8 cellular contexts compared by ENCODE assay signal in the genomic region with DNA sequence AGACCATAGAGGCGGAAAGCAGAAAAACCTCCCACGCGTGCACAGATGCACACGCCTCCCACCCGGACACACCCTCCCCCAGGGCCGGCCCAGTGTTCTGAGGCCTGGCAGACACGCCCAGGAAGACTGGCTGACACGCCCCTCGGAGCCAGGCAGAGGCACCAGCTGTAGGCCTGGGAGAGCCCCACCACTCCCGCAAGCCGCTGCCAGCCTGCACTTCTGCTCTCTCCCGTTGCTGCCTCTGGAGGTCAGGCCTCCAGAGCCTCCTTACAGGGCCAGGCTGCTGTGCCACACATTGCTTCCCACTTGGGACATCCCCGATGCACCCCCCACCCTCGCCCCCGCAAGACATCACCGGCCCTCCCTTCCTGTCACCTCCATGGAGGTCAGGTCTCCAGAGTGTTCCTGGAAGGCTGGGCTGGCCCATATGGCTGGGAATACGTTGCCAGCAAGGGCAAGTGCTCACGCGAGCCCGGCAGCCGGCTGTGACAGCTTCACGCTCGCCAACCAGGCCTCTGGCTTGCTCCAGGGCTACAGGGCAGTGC. TPM values are rescaled to one million over a fixed set of nuclear protein-coding genes. Genes with fewer than 3 reads are reported as not detected.
DNase-seq lines count a peak whose midpoint lies in the region; ATAC-seq, FAIRE-seq and TF ChIP-seq lines count a peak whose summit lies in the region.

No MANE protein-coding gene starts in this region.

- DNase-seq in CMK (ENCODE audit: low read depth): peak; percentile 86
- DNase-seq in NCI-H2171 treated with DMSO at 0.1 percent for 48 hours (lab: John Stamatoyannopoulos, UW): peak; percentile 85
- DNase-seq in activated CD4-positive, alpha-beta T cell treated with anti-CD3 and anti-CD28 coated beads for 48 hours: peak; percentile 68
- DNase-seq in endodermal cell: no peak
- no peak for DNase-seq in pancreas

- H3K36me3 ChIP-seq in endodermal cell (ENCODE audit: control insufficient read depth, insufficient read depth, low read length) (no peaks in the 10 kb centered on the region), pancreas (no peaks in the 10 kb centered on the region)

- no peak overlapping the region for H3K4me3 Mint-ChIP-seq in endodermal cell

- H3K4me1 ChIP-seq in endodermal cell (ENCODE audit: control insufficient read depth, insufficient read depth, low read length) (no peaks in the 10 kb centered on the region), pancreas (peaks cover 0 to under 1% (median 0%) of the 10 kb centered on the region in 3 donors)

- H3K9me3 Mint-ChIP-seq in endodermal cell: no peaks in the 10 kb centered on the region

- ATAC-seq in pancreas: peak; percentile 29 to 64 (median 50)
- no peak for ATAC-seq in GM21786 (IDR thresholded peaks at IDR 0.05; ENCODE audit: unreplicated experiment)
- no peak for ATAC-seq in GM18517 (IDR thresholded peaks at IDR 0.05; ENCODE audit: unreplicated experiment)
- no peak for ATAC-seq in GM21381 (IDR thresholded peaks at IDR 0.05; ENCODE audit: unreplicated experiment)

- WGBS in endodermal cell (ENCODE audit: insufficient coverage in 1 of 2, insufficient read length in 1 of 2), 2 experiments: 89 to 93% methylated on average over 16 to 23 of the region's 23 CpGs
- WGBS in pancreas, 2 donors: 71 to 73% methylated on average over 23 of the region's 23 CpGs

- no peaks in the 10 kb centered on the region for H3K36me3 Mint-ChIP-seq in endodermal cell (ENCODE audit: low read depth)

- TF ChIP-seq CTCF in endodermal cell (conservative IDR thresholded peaks at IDR 0.05): no peak
- TF ChIP-seq CTCF in pancreas (IDR thresholded peaks at IDR 0.05): no peak

- intact Hi-C loops in pancreas (cut with DNase I): loop anchor here in 1 of 3 donors (2.0 kb wide), 1 partner anchor 29 kb away; no protein-coding TSS in a partner anchor

- H3K9me3 ChIP-seq in endodermal cell (ENCODE audit: control insufficient read depth, low read length) (no peaks in the 10 kb centered on the region), pancreas (no peaks in the 10 kb centered on the region)

- no peak overlapping the region for H3K27ac Mint-ChIP-seq in endodermal cell

- no peak for FAIRE-seq in pancreas (lab: Jason Lieb, UNC)

- no peak overlapping the region for H3K9ac ChIP-seq in endodermal cell (ENCODE audit: extremely low read depth, low read length, poor library complexity, severe bottlenecking)

- H3K27ac ChIP-seq in endodermal cell (ENCODE audit: low read depth, low read length): peak overlapping the region; percentile 38
- H3K27ac ChIP-seq in pancreas: no peak overlapping the region

- peaks cover 2% of the 10 kb centered on the region for H3K27me3 Mint-ChIP-seq in endodermal cell (ENCODE audit: insufficient read depth)

- H3K27me3 ChIP-seq in endodermal cell (ENCODE audit: control insufficient read depth, insufficient read depth, low read length, poor library complexity, severe bottlenecking) (no peaks in the 10 kb centered on the region), pancreas (no peaks in the 10 kb centered on the region)

- H3K4me3 ChIP-seq in endodermal cell (ENCODE audit: low read length): no peak overlapping the region
- H3K4me3 ChIP-seq in pancreas: no peak overlapping the region

- H3K4me1 Mint-ChIP-seq in endodermal cell: peaks cover 18% of the 10 kb centered on the region

RNA-seq across cellular contexts. Expression of gene CASZ1, which starts 40.4 kb away (rescaled TPM):
- total RNA-seq in endodermal cell: 1 to 10 TPM; 3.5 to 5.9 TPM
- 38.8 TPM for polyA plus RNA-seq in endodermal cell (2013, experiment 1 of 2)
- 32.1 TPM for polyA plus RNA-seq in endodermal cell (2013, experiment 2 of 2)
- 10 to 100 TPM; 12.3 to 18.9 (median 13.8) TPM for total RNA-seq in pancreas
- 10 to 100 TPM in 1 of 2 donors, 1 to 10 TPM in 1; 6.7 to 16.0 TPM for polyA plus RNA-seq in pancreas

Comparison
In these comparisons a context has a peak if more than half of its experiments do, and no peak if none do; other contexts are left out.
1. DNase-seq: peak in CMK (single experiment), NCI-H2171 treated with DMSO at 0.1 percent for 48 hours (single experiment) and activated CD4-positive, alpha-beta T cell treated with anti-CD3 and anti-CD28 coated beads for 48 hours (single experiment); none in endodermal cell (single experiment) and pancreas (0 of 6).
2. ATAC-seq: peak in pancreas (4 of 4); none in GM21786 (single experiment), GM18517 (single experiment) and GM21381 (single experiment).